In the genomic region with DNA sequence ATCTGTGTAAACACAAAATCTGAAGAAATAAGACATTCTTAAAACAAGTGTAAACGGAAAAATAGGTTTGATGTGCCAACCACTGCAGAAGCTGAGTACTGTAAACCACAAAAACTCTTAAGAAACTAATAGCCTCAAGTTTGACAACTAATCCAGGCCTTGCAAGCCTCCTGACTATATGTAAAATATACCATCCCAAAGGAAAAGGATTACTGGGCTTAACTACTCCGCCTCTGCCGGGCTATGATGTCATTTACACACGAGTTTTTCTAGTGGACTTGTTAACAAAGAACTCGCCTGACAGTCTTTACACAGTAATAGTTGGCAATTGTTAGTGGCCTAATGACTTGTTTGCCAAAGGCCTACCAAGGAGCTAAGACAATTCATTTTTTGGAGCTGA, we compare ENCODE assay signal across 8 cellular contexts. TPM values are rescaled to one million over a fixed set of nuclear protein-coding genes. Genes with fewer than 3 reads are reported as not detected.
DNase-seq lines count a peak whose midpoint lies in the region; TF ChIP-seq lines count a peak whose summit lies in the region.

No MANE protein-coding gene starts in this region.

- no peaks in the 10 kb centered on the region for H3K9me3 ChIP-seq in neural cell (ENCODE audit: low read length)

- H3K27ac ChIP-seq in neural cell (ENCODE audit: low read length): no peak overlapping the region

- H4K20me1 ChIP-seq in neural cell (ENCODE audit: insufficient read depth): peaks cover 23% of the 10 kb centered on the region

- TF ChIP-seq CTCF in epithelial cell of esophagus (IDR thresholded peaks at IDR 0.05; ENCODE audit: insufficient read depth, low read depth, low read length, missing control alignments) (no peak), neural cell (IDR thresholded peaks at IDR 0.05; ENCODE audit: poor library complexity, severe bottlenecking) (no peak)

- H3K9me2 ChIP-seq in neural cell (ENCODE audit: insufficient read depth, low read length): no peaks in the 10 kb centered on the region

- DNase-seq in activated naive CD4-positive, alpha-beta T cell treated with Interleukin-2 at 50 U/mL for 16 hours: no peak
- peak; percentile 68 for DNase-seq in epithelial cell of esophagus (ENCODE audit: low read depth)
- no peak for DNase-seq in GF-D8 (lab: John Stamatoyannopoulos, UW)
- no peak for DNase-seq in SKM-1 (lab: John Stamatoyannopoulos, UW; ENCODE audit: unreplicated experiment)
- DNase-seq in NCI-H2227 treated with DMSO at 0.1 percent for 48 hours (lab: John Stamatoyannopoulos, UW): no peak

- no peaks in the 10 kb centered on the region for H3K36me3 Mint-ChIP-seq in activated naive CD4-positive, alpha-beta T cell treated with anti-CD3 and anti-CD28 coated beads, Interleukin-2, amount 50 U/mL, for 24 hours

- H3K4me3 ChIP-seq in epithelial cell of esophagus (ENCODE audit: low read length): peak overlapping the region; percentile 91
- H3K4me3 ChIP-seq in neural cell (ENCODE audit: low read length): peak overlapping the region; percentile 93

- no peaks in the 10 kb centered on the region for H3K9me3 Mint-ChIP-seq in activated naive CD4-positive, alpha-beta T cell treated with anti-CD3 and anti-CD28 coated beads, Interleukin-2, amount 50 U/mL, for 24 hours

- no peak for TF ChIP-seq RAD21 in neural cell (conservative IDR thresholded peaks at IDR 0.05)

- no peaks in the 10 kb centered on the region for H3K27me3 Mint-ChIP-seq in activated naive CD4-positive, alpha-beta T cell treated with anti-CD3 and anti-CD28 coated beads, Interleukin-2, amount 50 U/mL, for 24 hours

- peak overlapping the region; percentile 91 for H3K9ac ChIP-seq in neural cell (ENCODE audit: low read length)

- TF ChIP-seq EP300 in neural cell (conservative IDR thresholded peaks at IDR 0.05; ENCODE audit: poor library complexity, severe bottlenecking): no peak

- peaks cover 10% of the 10 kb centered on the region for H3F3A ChIP-seq in neural cell (ENCODE audit: insufficient read depth, low read length, poor library complexity, severe bottlenecking)

- peak overlapping the region; percentile 87 for H3K4me2 ChIP-seq in neural cell (ENCODE audit: low read length)

- no peaks in the 10 kb centered on the region for H3K36me3 ChIP-seq in neural cell (ENCODE audit: insufficient read depth, low read length)

- H3K4me1 Mint-ChIP-seq in activated naive CD4-positive, alpha-beta T cell treated with anti-CD3 and anti-CD28 coated beads, Interleukin-2, amount 50 U/mL, for 24 hours: peaks cover 60% of the 10 kb centered on the region

- peaks cover 65% of the 10 kb centered on the region for H3K79me2 ChIP-seq in neural cell (replicated peaks; ENCODE audit: insufficient read depth, low read length)

- peak overlapping the region; percentile 98 for H3K4me3 Mint-ChIP-seq in activated naive CD4-positive, alpha-beta T cell treated with anti-CD3 and anti-CD28 coated beads, Interleukin-2, amount 50 U/mL, for 24 hours

- peak overlapping the region; percentile 8 for H3K27ac Mint-ChIP-seq in activated naive CD4-positive, alpha-beta T cell treated with anti-CD3 and anti-CD28 coated beads, Interleukin-2, amount 50 U/mL, for 24 hours

- no peaks in the 10 kb centered on the region for H3K27me3 ChIP-seq in neural cell (ENCODE audit: insufficient read depth, low read depth, low read length)

- no peak overlapping the region for H2AFZ ChIP-seq in neural cell (ENCODE audit: low read depth, low read length)

TF ChIP-seq in PFSK-1, 5 proteins besides CTCF, POLR2A, EP300 and RAD21:
- TF ChIP-seq SIN3A (IDR thresholded peaks at IDR 0.05; ENCODE audit: borderline replicate concordance, insufficient read depth, low read length): 0 out of 2 replicates have a peak, but pooled peaks have one; percentile 83
- TF ChIP-seq FOXP2 (optimal IDR thresholded peaks at IDR 0.05; ENCODE audit: borderline replicate concordance, extremely low read depth, extremely low read length, insufficient read depth): no peak
- no peak for TF ChIP-seq POLR2AphosphoS5 (IDR thresholded peaks at IDR 0.05; ENCODE audit: low read depth, low read length)

TF ChIP-seq in neural cell, 6 proteins besides CTCF, POLR2A, EP300 and RAD21:
- TF ChIP-seq, protein P1, sequence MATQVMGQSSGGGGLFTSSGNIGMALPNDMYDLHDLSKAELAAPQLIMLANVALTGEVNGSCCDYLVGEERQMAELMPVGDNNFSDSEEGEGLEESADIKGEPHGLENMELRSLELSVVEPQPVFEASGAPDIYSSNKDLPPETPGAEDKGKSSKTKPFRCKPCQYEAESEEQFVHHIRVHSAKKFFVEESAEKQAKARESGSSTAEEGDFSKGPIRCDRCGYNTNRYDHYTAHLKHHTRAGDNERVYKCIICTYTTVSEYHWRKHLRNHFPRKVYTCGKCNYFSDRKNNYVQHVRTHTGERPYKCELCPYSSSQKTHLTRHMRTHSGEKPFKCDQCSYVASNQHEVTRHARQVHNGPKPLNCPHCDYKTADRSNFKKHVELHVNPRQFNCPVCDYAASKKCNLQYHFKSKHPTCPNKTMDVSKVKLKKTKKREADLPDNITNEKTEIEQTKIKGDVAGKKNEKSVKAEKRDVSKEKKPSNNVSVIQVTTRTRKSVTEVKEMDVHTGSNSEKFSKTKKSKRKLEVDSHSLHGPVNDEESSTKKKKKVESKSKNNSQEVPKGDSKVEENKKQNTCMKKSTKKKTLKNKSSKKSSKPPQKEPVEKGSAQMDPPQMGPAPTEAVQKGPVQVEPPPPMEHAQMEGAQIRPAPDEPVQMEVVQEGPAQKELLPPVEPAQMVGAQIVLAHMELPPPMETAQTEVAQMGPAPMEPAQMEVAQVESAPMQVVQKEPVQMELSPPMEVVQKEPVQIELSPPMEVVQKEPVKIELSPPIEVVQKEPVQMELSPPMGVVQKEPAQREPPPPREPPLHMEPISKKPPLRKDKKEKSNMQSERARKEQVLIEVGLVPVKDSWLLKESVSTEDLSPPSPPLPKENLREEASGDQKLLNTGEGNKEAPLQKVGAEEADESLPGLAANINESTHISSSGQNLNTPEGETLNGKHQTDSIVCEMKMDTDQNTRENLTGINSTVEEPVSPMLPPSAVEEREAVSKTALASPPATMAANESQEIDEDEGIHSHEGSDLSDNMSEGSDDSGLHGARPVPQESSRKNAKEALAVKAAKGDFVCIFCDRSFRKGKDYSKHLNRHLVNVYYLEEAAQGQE (IDR thresholded peaks at IDR 0.05; ENCODE audit: borderline replicate concordance): no peak
- no peak for TF ChIP-seq TAF1 (IDR thresholded peaks at IDR 0.05; ENCODE audit: low read depth)
- no peak for TF ChIP-seq MXI1 (conservative IDR thresholded peaks at IDR 0.05; ENCODE audit: poor library complexity, severe bottlenecking)
- no peak for TF ChIP-seq EZH2 (IDR thresholded peaks at IDR 0.05; ENCODE audit: borderline replicate concordance, insufficient read depth, low read length, poor library complexity, severe bottlenecking)
- TF ChIP-seq POLR2AphosphoS5 (IDR thresholded peaks at IDR 0.05): no peak
- no peak for TF ChIP-seq SMC3 (conservative IDR thresholded peaks at IDR 0.05; ENCODE audit: poor library complexity)

RNA-seq across cellular contexts. Expression of gene KIF5B, which starts 2.1 kb away (rescaled TPM):
- 60.2 TPM for polyA plus RNA-seq in PFSK-1 (2012; ENCODE audit: insufficient read length, low read depth)
- polyA plus RNA-seq in neural cell: 78.5 and 96.3 TPM in 2 replicates
- polyA minus RNA-seq in neural cell: 190 and 217 TPM in 2 replicates
